ENCODE assay signal across 1 cellular context in the genomic region with DNA sequence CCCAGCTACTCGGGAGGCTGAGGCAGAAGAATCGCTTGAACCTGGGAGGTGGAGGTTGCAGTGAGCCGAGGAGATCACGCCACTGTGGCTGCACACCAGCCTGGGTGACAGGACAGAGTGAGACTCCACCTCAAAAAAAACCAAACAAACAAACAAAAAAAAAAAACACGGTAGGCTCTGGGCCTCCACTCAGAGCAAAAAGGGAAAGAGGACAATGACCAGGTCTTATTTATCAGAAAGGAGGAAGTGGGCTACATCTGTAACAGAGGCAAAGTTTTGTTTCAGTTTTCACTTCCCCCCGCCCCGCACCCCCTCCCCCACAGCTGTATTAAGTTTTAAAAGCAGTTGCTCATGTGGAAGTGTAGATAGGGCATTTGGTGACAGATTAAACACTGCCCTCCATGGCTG.
TF ChIP-seq lines count a peak whose summit lies in the region.

No MANE protein-coding gene starts in this region.

TF ChIP-seq in GM12878, 131 proteins besides CTCF, POLR2A, EP300 and RAD21 (continued from another document):
- peak; percentile 67; the same call in 1 of the 2 replicates for TF ChIP-seq HDGF (IDR thresholded peaks at IDR 0.05)
- no peak for TF ChIP-seq IKZF1 (conservative IDR thresholded peaks at IDR 0.05)
